ENCODE assay signal across 8 cellular contexts in the genomic region with DNA sequence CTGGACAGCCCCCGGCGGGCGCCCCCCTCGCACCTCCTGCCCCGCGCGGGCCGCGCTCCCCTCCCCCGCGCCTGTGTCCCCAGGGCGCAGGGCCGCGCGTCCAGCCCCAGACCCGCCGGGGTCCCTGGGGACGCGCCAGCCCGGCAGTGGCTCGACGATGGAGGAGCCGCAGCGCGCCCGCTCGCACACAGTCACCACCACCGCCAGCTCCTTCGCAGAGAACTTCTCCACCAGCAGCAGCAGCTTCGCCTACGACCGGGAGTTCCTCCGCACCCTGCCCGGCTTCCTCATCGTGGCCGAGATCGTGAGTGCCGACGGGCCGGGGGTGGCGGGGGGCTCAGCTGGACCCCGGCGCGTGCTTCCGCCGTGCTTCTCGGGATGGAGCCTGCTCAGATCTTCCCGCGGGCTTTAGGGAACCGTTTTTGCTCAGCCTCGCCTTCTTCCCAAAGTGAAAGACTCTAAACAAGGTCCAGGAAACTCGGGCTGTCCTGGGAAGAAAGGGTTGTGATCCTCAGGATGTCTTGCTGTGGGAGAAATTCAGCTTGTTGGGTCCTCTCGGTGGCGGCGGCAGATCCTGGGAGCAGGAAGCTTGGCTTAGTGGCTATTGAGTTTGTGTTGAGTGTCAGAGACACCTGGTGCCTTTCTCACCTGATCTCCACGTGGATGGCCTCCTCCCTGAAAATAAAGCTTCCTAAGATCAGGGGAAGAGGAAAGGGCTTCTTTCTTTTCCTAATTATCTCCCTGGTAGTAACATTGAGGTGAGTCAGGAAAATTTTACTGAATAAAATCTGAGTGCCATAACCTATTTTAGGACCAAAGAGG. TPM values are rescaled to one million over a fixed set of nuclear protein-coding genes. Genes with fewer than 3 reads are reported as not detected.
DNase-seq lines count a peak whose midpoint lies in the region; TF ChIP-seq lines count a peak whose summit lies in the region.

No MANE protein-coding gene starts in this region.

- H3K27me3 ChIP-seq in mammary epithelial cell (ENCODE audit: insufficient read depth, low read length) = no peaks in the 10 kb centered on the region

- peaks cover 11% of the 10 kb centered on the region for H3K4me1 ChIP-seq in mammary epithelial cell (ENCODE audit: insufficient read depth, low read length)

- TF ChIP-seq CTCF in mammary epithelial cell (conservative IDR thresholded peaks at IDR 0.05 in 1 of 2, IDR thresholded peaks at IDR 0.05 in 1 of 2; ENCODE audit: extremely low read depth in 1 of 2, insufficient read depth in 1 of 2, low read depth in 1 of 2, low read length in 2 of 2) = no peak

- peak; percentile 70 for DNase-seq in NCI-H82 (lab: John Stamatoyannopoulos, UW)
- DNase-seq in NCI-H82 treated with DMSO at 0.1 percent for 48 hours (lab: John Stamatoyannopoulos, UW; ENCODE audit: unreplicated experiment) = no peak
- peak; percentile 57 for DNase-seq in HT-29 (ENCODE audit: low spot score)
- DNase-seq in T-helper 1 cell = peak in 3 of 5 donors; percentile 23 to 41 (median 28)
- DNase-seq in mammary epithelial cell = peak; percentile 42
- peak; percentile 55 for DNase-seq in iris pigment epithelial cell (ENCODE audit: low read depth)
- peak; percentile 3 to 16 for DNase-seq in stimulated activated CD4-positive, alpha-beta T cell treated with anti-CD3 and anti-CD28 coated beads, Interleukin-1b, Interleukin-23, amount 100 ng/mL, for 1 hour (ENCODE audit: low read depth in 2 of 2)
- no peak for DNase-seq in cortex of kidney (lab: John Stamatoyannopoulos, UW)

- no peaks in the 10 kb centered on the region for H3K79me2 ChIP-seq in mammary epithelial cell (ENCODE audit: insufficient read depth, low read length)

- H2AFZ ChIP-seq in mammary epithelial cell (ENCODE audit: low read depth, low read length) = peak overlapping the region; percentile 90

- H3K36me3 ChIP-seq in mammary epithelial cell (ENCODE audit: insufficient read depth, low read length) = no peaks in the 10 kb centered on the region

- H3K9me3 ChIP-seq in mammary epithelial cell (replicated peaks; ENCODE audit: insufficient read depth, low read length) = no peaks in the 10 kb centered on the region

- H3K4me3 ChIP-seq in mammary epithelial cell (replicated peaks in 1 of 3; ENCODE audit: insufficient read depth in 1 of 3, low read depth in 2 of 3, low read length in 3 of 3) = peak overlapping the region; percentile 61 to 74 (median 72)

- WGBS in mammary epithelial cell (ENCODE audit: low coverage, missing lambda C conversion rate) = 24% methylated on average over 6 of the region's 56 CpGs

- no peak overlapping the region for H3K27ac ChIP-seq in mammary epithelial cell (ENCODE audit: insufficient read depth, low read depth, low read length)

- no TSS peak for BruUV-seq in mammary epithelial cell (replicated peaks; lab: Mats Ljungman, UMichigan)

- H4K20me1 ChIP-seq in mammary epithelial cell (ENCODE audit: insufficient read depth, low read length) = no peaks in the 10 kb centered on the region

- CTCF ChIA-PET in mammary epithelial cell (lab: Charles Lee; ENCODE audit: low non-redundant PET) = no interaction called here

- intact Hi-C loops in mammary epithelial cell (cut with micrococcal nuclease) = loop anchor here (1.0 kb wide), 1 partner anchor 57 kb away; no protein-coding TSS in a partner anchor

- peak overlapping the region; percentile 98 for H3K4me2 ChIP-seq in mammary epithelial cell (ENCODE audit: insufficient read depth, low read depth, low read length)

- H3K9ac ChIP-seq in mammary epithelial cell (ENCODE audit: insufficient read depth, low read length) = no peak overlapping the region

- in situ Hi-C loops in mammary epithelial cell (cut with MboI; ENCODE audit: low sequenced_read_pairs in 2 of 2) = no loop called here

- dilution Hi-C loops in mammary epithelial cell (cut with HindIII; ENCODE audit: low sequenced_read_pairs) = loop anchor here (5.0 kb wide), 1 partner anchor 52 kb away; no protein-coding TSS in a partner anchor

RNA-seq across cellular contexts. Expression of a gene that starts 0.5 kb away (rescaled TPM):
- total RNA-seq in HT-29 (2014; rRNA removed; shearing (Covaris generic)) = 8.6 and 9.0 TPM in 2 replicates
- 1 to 10 TPM in 1 of 2 donors, under 1 TPM in 1; 0.67 to 2.9 TPM for total RNA-seq in mammary epithelial cell
- polyA plus RNA-seq in mammary epithelial cell = 2.7 TPM
- polyA minus RNA-seq in mammary epithelial cell = not detected

Comparison
In these comparisons a context has a peak if more than half of its experiments do, and no peak if none do; other contexts are left out.
1. DNase-seq: peak in NCI-H82 (single experiment), HT-29 (single experiment), T-helper 1 cell (3 of 5), mammary epithelial cell (single experiment), iris pigment epithelial cell (single experiment) and stimulated activated CD4-positive, alpha-beta T cell treated with anti-CD3 and anti-CD28 coated beads, Interleukin-1b, Interleukin-23, amount 100 ng/mL, for 1 hour (2 of 2); none in NCI-H82 treated with DMSO at 0.1 percent for 48 hours (single experiment) and cortex of kidney (single experiment).